In the genomic region with DNA sequence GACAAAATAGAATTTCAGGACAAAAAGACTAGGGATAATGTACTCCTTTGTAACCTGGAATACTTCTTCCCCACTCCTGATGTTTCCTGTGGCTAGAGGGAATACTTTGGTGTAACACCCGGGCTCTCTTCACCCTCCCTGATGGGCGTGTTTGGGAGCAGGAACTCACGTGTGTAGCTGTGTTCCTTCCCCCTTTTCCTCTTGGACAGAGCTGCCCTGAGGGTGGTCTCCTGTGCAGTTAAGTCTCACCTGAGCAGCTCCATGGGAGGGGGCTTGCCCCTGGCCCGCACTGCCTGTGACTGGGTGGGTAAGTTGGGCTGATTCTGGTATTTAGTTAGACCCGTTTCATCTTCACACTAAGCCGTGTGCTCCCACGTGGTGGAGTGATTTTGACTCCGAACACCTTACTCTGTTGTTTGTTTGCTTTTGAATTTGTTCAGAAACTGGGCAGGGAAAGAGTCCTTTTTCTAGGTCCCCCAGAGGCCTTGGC, we compare ENCODE assay signal across 1 cellular context.
TF ChIP-seq lines count a peak whose summit lies in the region.

No MANE protein-coding gene starts in this region.

TF ChIP-seq in HepG2, 621 proteins besides CTCF, POLR2A, EP300 and RAD21 (continued from another document and continues in another):
- TF ChIP-seq KDM5A (IDR thresholded peaks at IDR 0.05; ENCODE audit: borderline replicate concordance, low read length) (peak; percentile 89), ZNF761 (CRISPR knock-in tag; conservative IDR thresholded peaks at IDR 0.05) (peak; percentile 56; the same call in 1 of the 2 replicates), MAZ (IDR thresholded peaks at IDR 0.05; ENCODE audit: borderline replicate concordance, low read depth, low read length) (peak; percentile 65; the same call in 1 of the 2 replicates), MAZ (CRISPR knock-in tag; IDR thresholded peaks at IDR 0.05; ENCODE audit: low read depth) (peak; percentile 63), SIX4 (CRISPR knock-in tag; IDR thresholded peaks at IDR 0.05) (0 out of 2 replicates have a peak, but pooled peaks have one; percentile 43), ZNF468 (CRISPR knock-in tag; IDR thresholded peaks at IDR 0.05) (no peak), ZBTB38 (CRISPR knock-in tag; IDR thresholded peaks at IDR 0.05) (peak; percentile 44; the same call in 1 of the 2 replicates), RBAK (CRISPR knock-in tag; IDR thresholded peaks at IDR 0.05) (no peak), TAF15 (IDR thresholded peaks at IDR 0.05; ENCODE audit: low read depth, low read length, poor library complexity, severe bottlenecking) (no peak), EEA1 (CRISPR knock-in tag; IDR thresholded peaks at IDR 0.05; ENCODE audit: borderline replicate concordance) (no peak), SAFB2 (CRISPR knock-in tag; IDR thresholded peaks at IDR 0.05; ENCODE audit: borderline replicate concordance, low read depth) (no peak), TOE1 (CRISPR knock-in tag; IDR thresholded peaks at IDR 0.05) (no peak), ZNF44 (CRISPR knock-in tag; IDR thresholded peaks at IDR 0.05) (peak; percentile 89; the same call in 1 of the 2 replicates), ZNF496 (CRISPR knock-in tag; IDR thresholded peaks at IDR 0.05; ENCODE audit: insufficient replicate concordance) (no peak), PLRG1 (conservative IDR thresholded peaks at IDR 0.05) (no peak), ZNF446 (CRISPR knock-in tag; IDR thresholded peaks at IDR 0.05) (no peak), KDM5B (CRISPR knock-in tag; IDR thresholded peaks at IDR 0.05; ENCODE audit: borderline replicate concordance) (peak; percentile 62; the same call in 1 of the 2 replicates), FOXK2 (IDR thresholded peaks at IDR 0.05) (no peak), ZNF207 (IDR thresholded peaks at IDR 0.05; ENCODE audit: borderline replicate concordance) (no peak), KAT7 (CRISPR knock-in tag; IDR thresholded peaks at IDR 0.05; ENCODE audit: borderline replicate concordance) (no peak; the same call in 1 of the 2 replicates), SIN3A (IDR thresholded peaks at IDR 0.05; ENCODE audit: borderline replicate concordance, low read depth, low read length) (peak; percentile 84; the same call in 1 of the 2 replicates), ASH2L (IDR thresholded peaks at IDR 0.05; ENCODE audit: insufficient read length, low read depth, low read length) (peak; percentile 73), SRSF1 (optimal IDR thresholded peaks at IDR 0.05; ENCODE audit: low read depth, low read length) (no peak), NCOR1 (IDR thresholded peaks at IDR 0.05; ENCODE audit: borderline replicate concordance, low read length) (peak; percentile 45; the same call in 1 of the 2 replicates), SP140L (CRISPR knock-in tag; IDR thresholded peaks at IDR 0.05; ENCODE audit: borderline replicate concordance) (peak; percentile 50; the same call in 1 of the 2 replicates), ZNF629 (CRISPR knock-in tag; conservative IDR thresholded peaks at IDR 0.05) (0 out of 2 replicates have a peak, but pooled peaks have one; percentile 15), FOSL2 (CRISPR knock-in tag; IDR thresholded peaks at IDR 0.05) (peak; percentile 65), ZEB1 (IDR thresholded peaks at IDR 0.05; ENCODE audit: insufficient replicate concordance, low read depth) (peak; percentile 63), TCF7 (IDR thresholded peaks at IDR 0.05; ENCODE audit: low read depth) (no peak), ZNF557 (CRISPR knock-in tag; IDR thresholded peaks at IDR 0.05) (peak; percentile 93), ZNF572 (CRISPR knock-in tag; IDR thresholded peaks at IDR 0.05) (no peak), YEATS4 (CRISPR knock-in tag; IDR thresholded peaks at IDR 0.05; ENCODE audit: borderline replicate concordance) (peak; percentile 97), SOX13 (IDR thresholded peaks at IDR 0.05) (0 out of 2 replicates have a peak, but pooled peaks have one; percentile 33), SOX13 (CRISPR knock-in tag; conservative IDR thresholded peaks at IDR 0.05 in 1 of 2, IDR thresholded peaks at IDR 0.05 in 1 of 2) (peak in 1 of 2 experiments; percentile 59; a peak in 1 of 4 replicates), ZNF335 (CRISPR knock-in tag; IDR thresholded peaks at IDR 0.05) (no peak; the same call in 1 of the 2 replicates), ZNF816 (CRISPR knock-in tag; IDR thresholded peaks at IDR 0.05; ENCODE audit: borderline replicate concordance) (no peak), NONO (IDR thresholded peaks at IDR 0.05) (no peak), NONO (CRISPR knock-in tag; conservative IDR thresholded peaks at IDR 0.05) (peak; percentile 52; the same call in 1 of the 2 replicates), ISL2 (CRISPR knock-in tag; IDR thresholded peaks at IDR 0.05) (peak; percentile 64), HES4 (CRISPR knock-in tag; IDR thresholded peaks at IDR 0.05; ENCODE audit: borderline replicate concordance) (no peak)
- TF ChIP-seq, protein P1, sequence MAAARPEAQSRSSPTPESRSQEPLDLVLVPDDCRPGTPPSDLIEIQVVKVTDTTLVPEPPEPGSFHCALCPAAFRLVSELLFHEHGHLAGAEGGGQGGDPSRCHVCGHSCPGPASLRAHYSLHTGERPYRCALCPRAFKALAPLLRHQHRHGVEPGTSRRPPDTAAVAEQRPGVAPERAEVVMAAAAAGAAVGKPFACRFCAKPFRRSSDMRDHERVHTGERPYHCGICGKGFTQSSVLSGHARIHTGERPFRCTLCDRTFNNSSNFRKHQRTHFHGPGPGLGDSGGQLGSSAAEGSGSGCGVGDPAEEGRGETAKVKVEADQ (CRISPR knock-in tag; IDR thresholded peaks at IDR 0.05; ENCODE audit: borderline replicate concordance) = 0 out of 2 replicates have a peak, but pooled peaks have one; percentile 64
- TF ChIP-seq, protein P2, sequence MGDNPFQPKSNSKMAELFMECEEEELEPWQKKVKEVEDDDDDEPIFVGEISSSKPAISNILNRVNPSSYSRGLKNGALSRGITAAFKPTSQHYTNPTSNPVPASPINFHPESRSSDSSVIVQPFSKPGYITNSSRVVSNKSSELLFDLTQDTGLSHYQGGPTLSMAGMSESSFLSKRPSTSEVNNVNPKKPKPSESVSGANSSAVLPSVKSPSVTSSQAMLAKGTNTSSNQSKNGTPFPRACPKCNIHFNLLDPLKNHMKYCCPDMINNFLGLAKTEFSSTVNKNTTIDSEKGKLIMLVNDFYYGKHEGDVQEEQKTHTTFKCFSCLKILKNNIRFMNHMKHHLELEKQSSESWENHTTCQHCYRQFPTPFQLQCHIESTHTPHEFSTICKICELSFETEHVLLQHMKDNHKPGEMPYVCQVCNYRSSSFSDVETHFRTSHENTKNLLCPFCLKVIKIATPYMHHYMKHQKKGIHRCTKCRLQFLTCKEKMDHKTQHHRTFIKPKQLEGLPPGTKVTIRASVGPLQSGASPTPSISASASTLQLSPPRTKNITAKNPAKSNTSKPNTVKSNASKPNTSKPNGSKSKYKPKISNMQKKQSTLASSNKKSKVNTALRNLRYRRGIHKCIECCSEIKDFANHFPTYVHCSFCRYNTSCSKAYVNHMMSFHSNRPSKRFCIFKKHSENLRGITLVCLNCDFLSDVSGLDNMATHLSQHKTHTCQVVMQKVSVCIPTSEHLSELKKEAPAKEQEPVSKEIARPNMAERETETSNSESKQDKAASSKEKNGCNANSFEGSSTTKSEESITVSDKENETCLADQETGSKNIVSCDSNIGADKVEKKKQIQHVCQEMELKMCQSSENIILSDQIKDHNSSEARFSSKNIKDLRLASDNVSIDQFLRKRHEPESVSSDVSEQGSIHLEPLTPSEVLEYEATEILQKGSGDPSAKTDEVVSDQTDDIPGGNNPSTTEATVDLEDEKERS (CRISPR knock-in tag; IDR thresholded peaks at IDR 0.05) = no peak
- TF ChIP-seq, protein P3, sequence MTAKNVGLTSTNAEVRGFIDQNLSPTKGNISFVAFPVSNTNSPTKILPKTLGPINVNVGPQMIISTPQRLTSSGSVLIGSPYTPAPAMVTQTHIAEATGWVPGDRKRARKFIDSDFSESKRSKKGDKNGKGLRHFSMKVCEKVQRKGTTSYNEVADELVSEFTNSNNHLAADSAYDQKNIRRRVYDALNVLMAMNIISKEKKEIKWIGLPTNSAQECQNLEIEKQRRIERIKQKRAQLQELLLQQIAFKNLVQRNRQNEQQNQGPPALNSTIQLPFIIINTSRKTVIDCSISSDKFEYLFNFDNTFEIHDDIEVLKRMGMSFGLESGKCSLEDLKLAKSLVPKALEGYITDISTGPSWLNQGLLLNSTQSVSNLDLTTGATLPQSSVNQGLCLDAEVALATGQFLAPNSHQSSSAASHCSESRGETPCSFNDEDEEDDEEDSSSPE (CRISPR knock-in tag; IDR thresholded peaks at IDR 0.05) = peak; percentile 82
- TF ChIP-seq, protein P4, sequence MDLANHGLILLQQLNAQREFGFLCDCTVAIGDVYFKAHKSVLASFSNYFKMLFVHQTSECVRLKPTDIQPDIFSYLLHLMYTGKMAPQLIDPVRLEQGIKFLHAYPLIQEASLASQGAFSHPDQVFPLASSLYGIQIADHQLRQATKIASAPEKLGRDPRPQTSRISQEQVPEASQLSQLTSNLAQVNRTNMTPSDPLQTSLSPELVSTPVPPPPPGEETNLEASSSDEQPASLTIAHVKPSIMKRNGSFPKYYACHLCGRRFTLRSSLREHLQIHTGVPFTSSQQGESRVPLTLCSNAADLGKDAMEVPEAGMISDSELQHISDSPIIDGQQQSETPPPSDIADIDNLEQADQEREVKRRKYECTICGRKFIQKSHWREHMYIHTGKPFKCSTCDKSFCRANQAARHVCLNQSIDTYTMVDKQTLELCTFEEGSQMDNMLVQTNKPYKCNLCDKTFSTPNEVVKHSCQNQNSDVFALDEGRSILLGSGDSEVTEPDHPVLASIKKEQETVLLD (CRISPR knock-in tag; IDR thresholded peaks at IDR 0.05; ENCODE audit: low read depth) = no peak
- TF ChIP-seq, protein P5, sequence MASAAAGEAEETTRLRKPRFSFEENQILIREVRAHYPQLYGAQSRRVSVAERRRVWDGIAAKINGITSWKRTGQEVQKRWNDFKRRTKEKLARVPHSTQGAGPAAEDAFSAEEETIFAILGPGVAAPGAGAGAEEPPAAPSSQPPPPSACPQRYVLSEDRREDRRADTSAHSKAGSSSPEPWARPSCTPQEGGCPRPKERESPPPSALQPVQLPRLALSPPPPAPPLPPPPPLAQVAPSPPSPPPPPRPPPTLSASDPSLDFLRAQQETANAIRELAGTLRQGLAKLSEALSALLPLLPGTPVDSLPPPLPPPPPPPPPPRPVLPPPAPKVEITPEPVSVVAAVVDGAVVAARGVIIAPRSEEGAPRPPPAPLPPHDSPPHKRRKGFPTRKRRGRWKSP (CRISPR knock-in tag; IDR thresholded peaks at IDR 0.05) = no peak; the same call in 1 of the 2 replicates
- TF ChIP-seq, protein P6, sequence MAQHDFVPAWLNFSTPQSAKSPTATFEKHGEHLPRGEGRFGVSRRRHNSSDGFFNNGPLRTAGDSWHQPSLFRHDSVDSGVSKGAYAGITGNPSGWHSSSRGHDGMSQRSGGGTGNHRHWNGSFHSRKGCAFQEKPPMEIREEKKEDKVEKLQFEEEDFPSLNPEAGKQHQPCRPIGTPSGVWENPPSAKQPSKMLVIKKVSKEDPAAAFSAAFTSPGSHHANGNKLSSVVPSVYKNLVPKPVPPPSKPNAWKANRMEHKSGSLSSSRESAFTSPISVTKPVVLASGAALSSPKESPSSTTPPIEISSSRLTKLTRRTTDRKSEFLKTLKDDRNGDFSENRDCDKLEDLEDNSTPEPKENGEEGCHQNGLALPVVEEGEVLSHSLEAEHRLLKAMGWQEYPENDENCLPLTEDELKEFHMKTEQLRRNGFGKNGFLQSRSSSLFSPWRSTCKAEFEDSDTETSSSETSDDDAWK (CRISPR knock-in tag; IDR thresholded peaks at IDR 0.05) = no peak
- TF ChIP-seq, protein P7, sequence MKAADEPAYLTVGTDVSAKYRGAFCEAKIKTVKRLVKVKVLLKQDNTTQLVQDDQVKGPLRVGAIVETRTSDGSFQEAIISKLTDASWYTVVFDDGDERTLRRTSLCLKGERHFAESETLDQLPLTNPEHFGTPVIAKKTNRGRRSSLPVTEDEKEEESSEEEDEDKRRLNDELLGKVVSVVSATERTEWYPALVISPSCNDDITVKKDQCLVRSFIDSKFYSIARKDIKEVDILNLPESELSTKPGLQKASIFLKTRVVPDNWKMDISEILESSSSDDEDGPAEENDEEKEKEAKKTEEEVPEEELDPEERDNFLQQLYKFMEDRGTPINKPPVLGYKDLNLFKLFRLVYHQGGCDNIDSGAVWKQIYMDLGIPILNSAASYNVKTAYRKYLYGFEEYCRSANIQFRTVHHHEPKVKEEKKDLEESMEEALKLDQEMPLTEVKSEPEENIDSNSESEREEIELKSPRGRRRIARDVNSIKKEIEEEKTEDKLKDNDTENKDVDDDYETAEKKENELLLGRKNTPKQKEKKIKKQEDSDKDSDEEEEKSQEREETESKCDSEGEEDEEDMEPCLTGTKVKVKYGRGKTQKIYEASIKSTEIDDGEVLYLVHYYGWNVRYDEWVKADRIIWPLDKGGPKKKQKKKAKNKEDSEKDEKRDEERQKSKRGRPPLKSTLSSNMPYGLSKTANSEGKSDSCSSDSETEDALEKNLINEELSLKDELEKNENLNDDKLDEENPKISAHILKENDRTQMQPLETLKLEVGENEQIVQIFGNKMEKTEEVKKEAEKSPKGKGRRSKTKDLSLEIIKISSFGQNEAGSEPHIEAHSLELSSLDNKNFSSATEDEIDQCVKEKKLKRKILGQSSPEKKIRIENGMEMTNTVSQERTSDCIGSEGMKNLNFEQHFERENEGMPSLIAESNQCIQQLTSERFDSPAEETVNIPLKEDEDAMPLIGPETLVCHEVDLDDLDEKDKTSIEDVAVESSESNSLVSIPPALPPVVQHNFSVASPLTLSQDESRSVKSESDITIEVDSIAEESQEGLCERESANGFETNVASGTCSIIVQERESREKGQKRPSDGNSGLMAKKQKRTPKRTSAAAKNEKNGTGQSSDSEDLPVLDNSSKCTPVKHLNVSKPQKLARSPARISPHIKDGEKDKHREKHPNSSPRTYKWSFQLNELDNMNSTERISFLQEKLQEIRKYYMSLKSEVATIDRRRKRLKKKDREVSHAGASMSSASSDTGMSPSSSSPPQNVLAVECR (CRISPR knock-in tag; IDR thresholded peaks at IDR 0.05; ENCODE audit: borderline replicate concordance) = peak; percentile 88
- TF ChIP-seq, protein P8, sequence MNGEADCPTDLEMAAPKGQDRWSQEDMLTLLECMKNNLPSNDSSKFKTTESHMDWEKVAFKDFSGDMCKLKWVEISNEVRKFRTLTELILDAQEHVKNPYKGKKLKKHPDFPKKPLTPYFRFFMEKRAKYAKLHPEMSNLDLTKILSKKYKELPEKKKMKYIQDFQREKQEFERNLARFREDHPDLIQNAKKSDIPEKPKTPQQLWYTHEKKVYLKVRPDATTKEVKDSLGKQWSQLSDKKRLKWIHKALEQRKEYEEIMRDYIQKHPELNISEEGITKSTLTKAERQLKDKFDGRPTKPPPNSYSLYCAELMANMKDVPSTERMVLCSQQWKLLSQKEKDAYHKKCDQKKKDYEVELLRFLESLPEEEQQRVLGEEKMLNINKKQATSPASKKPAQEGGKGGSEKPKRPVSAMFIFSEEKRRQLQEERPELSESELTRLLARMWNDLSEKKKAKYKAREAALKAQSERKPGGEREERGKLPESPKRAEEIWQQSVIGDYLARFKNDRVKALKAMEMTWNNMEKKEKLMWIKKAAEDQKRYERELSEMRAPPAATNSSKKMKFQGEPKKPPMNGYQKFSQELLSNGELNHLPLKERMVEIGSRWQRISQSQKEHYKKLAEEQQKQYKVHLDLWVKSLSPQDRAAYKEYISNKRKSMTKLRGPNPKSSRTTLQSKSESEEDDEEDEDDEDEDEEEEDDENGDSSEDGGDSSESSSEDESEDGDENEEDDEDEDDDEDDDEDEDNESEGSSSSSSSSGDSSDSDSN (CRISPR knock-in tag; IDR thresholded peaks at IDR 0.05) = peak; percentile 32; the same call in 1 of the 2 replicates
